ENCODE assay signal across 9 cellular contexts in genomic region chr9:132994410-132995120, GRCh38. TPM values are rescaled to one million over a fixed set of nuclear protein-coding genes. Genes with fewer than 3 reads are reported as not detected.
DNase-seq lines count a peak whose midpoint lies in the region; ATAC-seq and TF ChIP-seq lines count a peak whose summit lies in the region.
"Had no signal": no experiment of that assay in that cellular context is flagged by ENCODE, and none has a peak within 500 bp of the region (broad histone marks: within the 10 kb centered on the region; RNA-seq: fewer than 3 reads in every experiment).

No MANE protein-coding gene starts in this region.

- H3K4me3 ChIP-seq in lower lobe of right lung: no peak overlapping the region
- H3K4me3 ChIP-seq in effector memory CD4-positive, alpha-beta T cell (ENCODE audit: insufficient read depth, low read depth, low read length, poor library complexity, severe bottlenecking): no peak overlapping the region

- peaks cover 5% of the 10 kb centered on the region for H3K9me3 Mint-ChIP-seq in WTC11

- CTCF ChIA-PET in WTC11 (lab: Charles Lee): interaction anchor here (1.2 to 3.8 kb wide), 6 partner anchors 9 to 150 kb away, joined by 4 to 25 read pairs (median 6); partner anchors contain the start of genes GFI1B and GTF3C5

- H3K36me3 Mint-ChIP-seq in WTC11: no peaks in the 10 kb centered on the region

- H3K27ac Mint-ChIP-seq in WTC11: no peak overlapping the region

- no peak overlapping the region for H3K27ac ChIP-seq in lower lobe of right lung
- no peak overlapping the region for H3K27ac ChIP-seq in effector memory CD4-positive, alpha-beta T cell (ENCODE audit: insufficient read depth, low read length, poor library complexity, severe bottlenecking)

- peaks cover 62% of the 10 kb centered on the region for H3K27me3 ChIP-seq in lower lobe of right lung (ENCODE audit: low read depth)
- peaks cover 6% of the 10 kb centered on the region for H3K27me3 ChIP-seq in effector memory CD4-positive, alpha-beta T cell (replicated peaks; ENCODE audit: control insufficient read depth, insufficient read depth, low read length, poor library complexity, severe bottlenecking)

- no peaks in the 10 kb centered on the region for H3K4me1 ChIP-seq in lower lobe of right lung
- no peaks in the 10 kb centered on the region for H3K4me1 ChIP-seq in effector memory CD4-positive, alpha-beta T cell (ENCODE audit: control insufficient read depth, insufficient read depth, low read length, poor library complexity, severe bottlenecking)

- H3K27me3 Mint-ChIP-seq in WTC11 (ENCODE audit: low read depth): peaks cover 4% of the 10 kb centered on the region; the same call in 1 of the 2 replicates

- TF ChIP-seq CTCF in WTC11 (IDR thresholded peaks at IDR 0.05) (no peak), lower lobe of right lung (IDR thresholded peaks at IDR 0.05) (no peak)

- no peaks in the 10 kb centered on the region for H3K36me3 ChIP-seq in lower lobe of right lung
- no peaks in the 10 kb centered on the region for H3K36me3 ChIP-seq in effector memory CD4-positive, alpha-beta T cell (ENCODE audit: control insufficient read depth, insufficient read depth, low read length)

- ATAC-seq in HG02763 (IDR thresholded peaks at IDR 0.05; ENCODE audit: unreplicated experiment) (peak; percentile 47), WTC11 (peak; percentile 31), lower lobe of right lung (peak; percentile 21 to 48), HG03354 (IDR thresholded peaks at IDR 0.05; ENCODE audit: poor library complexity, severe bottlenecking, unreplicated experiment) (no peak)

- POLR2A ChIA-PET in WTC11 (lab: Charles Lee): no interaction called here

- no peak overlapping the region for H3K4me3 Mint-ChIP-seq in WTC11

- no peaks in the 10 kb centered on the region for H3K9me3 ChIP-seq in lower lobe of right lung
- no peaks in the 10 kb centered on the region for H3K9me3 ChIP-seq in effector memory CD4-positive, alpha-beta T cell (ENCODE audit: control insufficient read depth, low read length)

- DNase-seq in ELF-1 (ENCODE audit: low read depth, low spot score) (peak; percentile 36), WTC11 (ENCODE audit: low spot score) (no peak), lower lobe of right lung (peak; percentile 53), cerebellum (ENCODE audit: low spot score) (no peak), mesenteric fat pad (ENCODE audit: low spot score) (no peak)
- no peak for DNase-seq in effector memory CD4-positive, alpha-beta T cell

- intact Hi-C loops in lower lobe of right lung (cut with DNase I): no loop called here

- peaks cover 37% of the 10 kb centered on the region for H3K4me1 Mint-ChIP-seq in WTC11

TF ChIP-seq in WTC11, 78 proteins besides CTCF, POLR2A, EP300 and RAD21:
- TF ChIP-seq ZNF317 (CRISPR knock-in tag; IDR thresholded peaks at IDR 0.05; ENCODE audit: borderline replicate concordance, low read depth) (no peak), GABPB1 (CRISPR knock-in tag; IDR thresholded peaks at IDR 0.05) (no peak), TCF7 (CRISPR knock-in tag; IDR thresholded peaks at IDR 0.05; ENCODE audit: low read depth) (no peak), ZSCAN18 (CRISPR knock-in tag; IDR thresholded peaks at IDR 0.05) (no peak), TEAD1 (CRISPR knock-in tag; IDR thresholded peaks at IDR 0.05) (no peak), FOXJ3 (CRISPR knock-in tag; IDR thresholded peaks at IDR 0.05; ENCODE audit: borderline replicate concordance) (no peak), ZNF416 (CRISPR knock-in tag; IDR thresholded peaks at IDR 0.05) (no peak)
- TF ChIP-seq, protein P1, sequence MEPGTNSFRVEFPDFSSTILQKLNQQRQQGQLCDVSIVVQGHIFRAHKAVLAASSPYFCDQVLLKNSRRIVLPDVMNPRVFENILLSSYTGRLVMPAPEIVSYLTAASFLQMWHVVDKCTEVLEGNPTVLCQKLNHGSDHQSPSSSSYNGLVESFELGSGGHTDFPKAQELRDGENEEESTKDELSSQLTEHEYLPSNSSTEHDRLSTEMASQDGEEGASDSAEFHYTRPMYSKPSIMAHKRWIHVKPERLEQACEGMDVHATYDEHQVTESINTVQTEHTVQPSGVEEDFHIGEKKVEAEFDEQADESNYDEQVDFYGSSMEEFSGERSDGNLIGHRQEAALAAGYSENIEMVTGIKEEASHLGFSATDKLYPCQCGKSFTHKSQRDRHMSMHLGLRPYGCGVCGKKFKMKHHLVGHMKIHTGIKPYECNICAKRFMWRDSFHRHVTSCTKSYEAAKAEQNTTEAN (CRISPR knock-in tag; IDR thresholded peaks at IDR 0.05): no peak
- TF ChIP-seq, protein P2, sequence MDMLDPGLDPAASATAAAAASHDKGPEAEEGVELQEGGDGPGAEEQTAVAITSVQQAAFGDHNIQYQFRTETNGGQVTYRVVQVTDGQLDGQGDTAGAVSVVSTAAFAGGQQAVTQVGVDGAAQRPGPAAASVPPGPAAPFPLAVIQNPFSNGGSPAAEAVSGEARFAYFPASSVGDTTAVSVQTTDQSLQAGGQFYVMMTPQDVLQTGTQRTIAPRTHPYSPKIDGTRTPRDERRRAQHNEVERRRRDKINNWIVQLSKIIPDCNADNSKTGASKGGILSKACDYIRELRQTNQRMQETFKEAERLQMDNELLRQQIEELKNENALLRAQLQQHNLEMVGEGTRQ (CRISPR knock-in tag; IDR thresholded peaks at IDR 0.05): no peak

RNA-seq across cellular contexts. Expression of gene GFI1B, which starts 16.1 kb away (rescaled TPM):
- total RNA-seq in WTC11 (2021) (0.41 to 0.78 TPM (median 0.77 TPM) in 3 replicates), lower lobe of right lung (1.1 TPM), cerebellum (0.09 TPM), mesenteric fat pad (not detected)
- total RNA-seq: pulmonary artery endothelial cell had no signal

RNA-seq across cellular contexts. Expression of gene GTF3C5, which starts 36.2 kb away (rescaled TPM):
- total RNA-seq in WTC11 (2021) (86.6 to 104 TPM (median 87.6 TPM) in 3 replicates), lower lobe of right lung (44.8 TPM), cerebellum (26.5 TPM), mesenteric fat pad (32.3 TPM)

RNA-seq across cellular contexts. Expression of gene TSC1, which starts 50.1 kb away (rescaled TPM):
- total RNA-seq in WTC11 (2021): 46.4 to 53.9 TPM (median 52.9 TPM) in 3 replicates
- 50.9 TPM for total RNA-seq in lower lobe of right lung
- 82.4 TPM for total RNA-seq in cerebellum
- total RNA-seq in mesenteric fat pad: 36.3 TPM

Comparison
In these comparisons a context has a peak if more than half of its experiments do, and no peak if none do; other contexts are left out.
1. DNase-seq: peak in ELF-1 (single experiment) and lower lobe of right lung (single experiment); none in WTC11 (single experiment), effector memory CD4-positive, alpha-beta T cell (0 of 3), cerebellum (single experiment) and mesenteric fat pad (single experiment).